9 cellular contexts compared by ENCODE assay signal in genomic region chr3:127738192-127738840, GRCh38.
DNase-seq lines count a peak whose midpoint lies in the region; ATAC-seq, FAIRE-seq and TF ChIP-seq lines count a peak whose summit lies in the region.
"Had no signal": no experiment of that assay in that cellular context is flagged by ENCODE, and none has a peak within 500 bp of the region (broad histone marks: within the 10 kb centered on the region; RNA-seq: fewer than 3 reads in every experiment).

No MANE protein-coding gene starts in this region.

- H3K9me3 Mint-ChIP-seq in chondrocyte (ENCODE audit: low read depth) (no peaks in the 10 kb centered on the region), WTC11 (no peaks in the 10 kb centered on the region)

- H3K79me2 ChIP-seq in SK-N-SH (ENCODE audit: insufficient read depth) (no peaks in the 10 kb centered on the region), GM12878 (ENCODE audit: control insufficient read depth, insufficient read depth, low read length) (peaks cover 31% of the 10 kb centered on the region)

- H3K9ac ChIP-seq in SK-N-SH (no peak overlapping the region; the same call in 1 of the 2 replicates), GM12878 (ENCODE audit: control insufficient read depth, insufficient read depth, low read length) (no peak overlapping the region), kidney (ENCODE audit: low read length in 2 of 2) (peak overlapping the region; percentile 25 to 55)

- SMC1A ChIA-PET in GM12878 (lab: Charles Lee; ENCODE audit: uncharacterized antibody, unreplicated experiment): no interaction called here

- no peak for TF ChIP-seq RAD21 in SK-N-SH (IDR thresholded peaks at IDR 0.05; ENCODE audit: low read length)
- no peak for TF ChIP-seq RAD21 in GM12878 (IDR thresholded peaks at IDR 0.05; ENCODE audit: insufficient read depth, low read depth, low read length)

- TF ChIP-seq CTCF in SK-N-SH (IDR thresholded peaks at IDR 0.05) (no peak), GM12878 (IDR thresholded peaks at IDR 0.05 in 2 of 3, conservative IDR thresholded peaks at IDR 0.05 in 1 of 3; ENCODE audit: control insufficient read depth in 2 of 3, extremely low read depth in 1 of 3, insufficient read depth in 1 of 3, low read depth in 3 of 3, low read length in 3 of 3) (no peak), kidney (IDR thresholded peaks at IDR 0.05; ENCODE audit: borderline replicate concordance, extremely low read depth, insufficient read depth) (no peak), transverse colon (IDR thresholded peaks at IDR 0.05) (no peak), chondrocyte (IDR thresholded peaks at IDR 0.05) (no peak), WTC11 (IDR thresholded peaks at IDR 0.05) (no peak)

- BruUV-seq in GM12878 (replicated peaks; lab: Mats Ljungman, UMichigan): no TSS peak

- ATAC-seq in SK-N-SH treated with all-trans-retinoic acid at 6 μM for 48 hours: no peak
- ATAC-seq in GM12878: no peak
- no peak for ATAC-seq in WTC11

- H3K27me3 ChIP-seq in SK-N-SH (ENCODE audit: insufficient read depth): no peaks in the 10 kb centered on the region
- H3K27me3 ChIP-seq in GM12878 (replicated peaks in 1 of 2; ENCODE audit: control insufficient read depth in 2 of 2, insufficient read depth in 2 of 2, low read length in 1 of 2): no peaks in the 10 kb centered on the region
- H3K27me3 ChIP-seq in transverse colon: no peaks in the 10 kb centered on the region

- H3K36me3 ChIP-seq in SK-N-SH (replicated peaks in 1 of 2; ENCODE audit: control insufficient read depth in 1 of 2, insufficient read depth in 2 of 2, low read length in 1 of 2): no peaks in the 10 kb centered on the region
- peaks cover 4 to 7% of the 10 kb centered on the region in 2 experiments; a peak in 3 of 4 replicates for H3K36me3 ChIP-seq in GM12878 (ENCODE audit: control insufficient read depth in 2 of 2, insufficient read depth in 2 of 2, low read length in 1 of 2)
- H3K36me3 ChIP-seq in kidney (ENCODE audit: control insufficient read depth in 1 of 2, insufficient read depth in 2 of 2, low read length in 2 of 2): no peaks in the 10 kb centered on the region
- no peaks in the 10 kb centered on the region for H3K36me3 ChIP-seq in transverse colon

- H3K9me3 ChIP-seq in SK-N-SH (no peaks in the 10 kb centered on the region), GM12878 (replicated peaks; ENCODE audit: control insufficient read depth, insufficient read depth, low read length) (no peaks in the 10 kb centered on the region), kidney (ENCODE audit: control insufficient read depth in 1 of 2, low read length in 2 of 2) (no peaks in the 10 kb centered on the region), transverse colon (no peaks in the 10 kb centered on the region)

- peaks cover 22% of the 10 kb centered on the region for H3F3A ChIP-seq in SK-N-SH (replicated peaks; ENCODE audit: insufficient read depth)

- POLR2A ChIA-PET in SK-N-SH (lab: Yijun Ruan, JAX) (interaction anchor here (0.7 kb wide), 1 partner anchor 43 kb away, joined by 3 read pairs; no protein-coding TSS in a partner anchor), GM12878 (lab: Charles Lee) (interaction anchor here (0.8 to 1.0 kb wide), 2 partner anchors 13 to 15 kb away, joined by 3 read pairs; no protein-coding TSS in a partner anchor), WTC11 (lab: Charles Lee) (interaction anchor here (0.7 kb wide), 1 partner anchor 44 kb away, joined by 4 read pairs; no protein-coding TSS in a partner anchor)

- RAD21 ChIA-PET in GM12878 (lab: Charles Lee; ENCODE audit: unreplicated experiment): interaction anchor here (0.8 to 1.0 kb wide), 2 partner anchors 11 to 13 kb away, joined by 3 to 5 read pairs; no protein-coding TSS in a partner anchor

- in situ Hi-C loops in GM12878 (cut with MboI): no loop called here
- in situ Hi-C loops in transverse colon (cut with MboI; ENCODE audit: low pct_ligation_motif_present in 1 of 4, low pct_unique_long_range_greater_than_20kb in 1 of 4, low sequenced_read_pairs in 3 of 4): no loop called here

- peaks cover 1% of the 10 kb centered on the region for H3K36me3 Mint-ChIP-seq in chondrocyte (ENCODE audit: low read depth)
- H3K36me3 Mint-ChIP-seq in WTC11: no peaks in the 10 kb centered on the region

- no peaks in the 10 kb centered on the region for H3K9me2 ChIP-seq in SK-N-SH

- CTCF ChIA-PET in SK-N-SH (lab: Yijun Ruan, JAX) (interaction anchor here (0.9 to 1.3 kb wide), 6 partner anchors 11 to 94 kb away, joined by 3 read pairs; no protein-coding TSS in a partner anchor), GM12878 (lab: Yijun Ruan, JAX) (interaction anchor here (0.8 to 1.9 kb wide), 3 partner anchors 9 to 41 kb away, joined by 3 to 6 read pairs (median 5); no protein-coding TSS in a partner anchor), WTC11 (lab: Charles Lee) (interaction anchor here (0.7 kb wide), 1 partner anchor 422 kb away, joined by 3 read pairs; no protein-coding TSS in a partner anchor)

- no peak overlapping the region for H3K4me3 Mint-ChIP-seq in chondrocyte (ENCODE audit: unreplicated experiment)
- H3K4me3 Mint-ChIP-seq in WTC11: no peak overlapping the region

- no peak overlapping the region for H3K4me3 ChIP-seq in SK-N-SH (ENCODE audit: low read depth in 2 of 2, low read length in 1 of 2)
- H3K4me3 ChIP-seq in GM12878: no peak overlapping the region
- H3K4me3 ChIP-seq in kidney (ENCODE audit: low read length in 2 of 2): no peak overlapping the region
- H3K4me3 ChIP-seq in transverse colon: no peak overlapping the region

- H3K4me1 Mint-ChIP-seq in chondrocyte (ENCODE audit: low read depth) (peaks cover 67% of the 10 kb centered on the region), WTC11 (peaks cover 18% of the 10 kb centered on the region)

- DNase-seq in SK-N-SH (no peak), GM12878 (ENCODE audit: low read depth, low spot score) (no peak), kidney (peak; percentile 84), transverse colon (peak; percentile 56), NCI-H510A treated with DMSO at 0.1 percent for 48 hours (lab: John Stamatoyannopoulos, UW) (no peak), chondrocyte (ENCODE audit: low spot score) (no peak), WTC11 (ENCODE audit: low spot score) (no peak)
- DNase-seq: AML-193 had no signal

- no peaks in the 10 kb centered on the region for H3K27me3 Mint-ChIP-seq in chondrocyte (ENCODE audit: low read depth)
- peaks cover 8% of the 10 kb centered on the region for H3K27me3 Mint-ChIP-seq in WTC11 (ENCODE audit: low read depth)

- H2AFZ ChIP-seq in SK-N-SH (ENCODE audit: low read depth) (peak overlapping the region; percentile 50; the same call in 1 of the 2 replicates), GM12878 (ENCODE audit: control insufficient read depth, low read depth, low read length) (peak overlapping the region; percentile 19)

- H3K27ac Mint-ChIP-seq in chondrocyte (ENCODE audit: unreplicated experiment): no peak overlapping the region
- H3K27ac Mint-ChIP-seq in WTC11: no peak overlapping the region

- intact Hi-C loops in GM12878 (cut with micrococcal nuclease; ENCODE audit: unreplicated experiment) (loop anchor here (5.0 to 10.0 kb wide), 2 partner anchors 84 to 316 kb away; partner anchors contain the start of genes MGLL and SEC61A1), kidney (cut with DNase I) (no loop called here), transverse colon (cut with DNase I; ENCODE audit: low total_unique reads) (no loop called here)

- TF ChIP-seq POLR2A in GM12878 (IDR thresholded peaks at IDR 0.05; ENCODE audit: low read depth, low read length) (no peak), transverse colon (IDR thresholded peaks at IDR 0.05) (peak; percentile 12)

- TF ChIP-seq EP300 in SK-N-SH (IDR thresholded peaks at IDR 0.05; ENCODE audit: borderline replicate concordance in 1 of 2, low read depth in 1 of 2, low read length in 1 of 2) (no peak), GM12878 (IDR thresholded peaks at IDR 0.05; ENCODE audit: borderline replicate concordance in 1 of 2, control insufficient read depth in 1 of 2, low read depth in 2 of 2, low read length in 2 of 2) (no peak), transverse colon (IDR thresholded peaks at IDR 0.05; ENCODE audit: low read depth) (no peak)

- H3K4me2 ChIP-seq in SK-N-SH (0 out of 2 replicates have a peak overlapping the region, but pooled peaks have one; percentile 23), GM12878 (ENCODE audit: control insufficient read depth, insufficient read depth) (no peak overlapping the region)

- WGBS in SK-N-SH (ENCODE audit: low lambda C conversion rate): 87% methylated on average over 7 of the region's 8 CpGs
- 99% methylated on average over 8 of the region's 8 CpGs for WGBS in GM12878 (ENCODE audit: insufficient coverage, insufficient replicate concordance, low lambda C conversion rate, missing lambda C conversion rate)
- 63% methylated on average over 8 of the region's 8 CpGs; no CpG with 5 or more reads in 1 of the 2 donors for WGBS in transverse colon (ENCODE audit: low coverage in 1 of 2), 2 donors

- FAIRE-seq in GM12878 (lab: Jason Lieb, UNC) (no peak), kidney (lab: Jason Lieb, UNC) (no peak)

- H4K20me1 ChIP-seq in SK-N-SH (ENCODE audit: insufficient read depth) (no peaks in the 10 kb centered on the region), GM12878 (ENCODE audit: control insufficient read depth, insufficient read depth) (no peaks in the 10 kb centered on the region)

- H3K4me1 ChIP-seq in SK-N-SH (ENCODE audit: control insufficient read depth in 1 of 2, insufficient read depth in 2 of 2, low read depth in 1 of 2, low read length in 1 of 2): peaks cover 23 to 35% of the 10 kb centered on the region in 2 experiments
- H3K4me1 ChIP-seq in GM12878 (ENCODE audit: control insufficient read depth, insufficient read depth, low read length): peaks cover 31% of the 10 kb centered on the region
- peaks cover 39 to 49% of the 10 kb centered on the region in 2 donors for H3K4me1 ChIP-seq in kidney (ENCODE audit: control insufficient read depth in 1 of 2, insufficient read depth in 1 of 2, low read depth in 1 of 2, low read length in 2 of 2)
- peaks cover 27 to 65% (median 46%) of the 10 kb centered on the region in 4 donors for H3K4me1 ChIP-seq in transverse colon

- no peak overlapping the region; a peak in 1 of 4 replicates for H3K27ac ChIP-seq in SK-N-SH (ENCODE audit: low read depth in 2 of 2, low read length in 1 of 2)
- H3K27ac ChIP-seq in GM12878 (ENCODE audit: control insufficient read depth, insufficient read depth): peak overlapping the region; percentile 53
- peak overlapping the region; percentile 85 to 90 for H3K27ac ChIP-seq in kidney (ENCODE audit: low read depth in 2 of 2, low read length in 2 of 2)
- H3K27ac ChIP-seq in transverse colon: peak overlapping the region; percentile 76 to 84 (median 77)

TF ChIP-seq in SK-N-SH treated with all-trans-retinoic acid at 6 μM for 48 hours, 23 proteins besides CTCF, POLR2A, EP300 and RAD21 (continues in another document):
- TF ChIP-seq OSR1 (CRISPR knock-in tag; IDR thresholded peaks at IDR 0.05) (no peak), ZFP30 (CRISPR knock-in tag; IDR thresholded peaks at IDR 0.05) (no peak), ZNF8 (CRISPR knock-in tag; IDR thresholded peaks at IDR 0.05) (no peak)

Comparison
In these comparisons a context has a peak if more than half of its experiments do, and no peak if none do; other contexts are left out.
1. DNase-seq: peak in kidney (single experiment) and transverse colon (single experiment); none in SK-N-SH (single experiment), GM12878 (single experiment), NCI-H510A treated with DMSO at 0.1 percent for 48 hours (single experiment), chondrocyte (single experiment) and WTC11 (single experiment).
2. H3K27ac ChIP-seq: peak in GM12878 (single experiment), kidney (2 of 2) and transverse colon (4 of 4); none in SK-N-SH (0 of 2).
3. H3K9ac ChIP-seq: peak in kidney (2 of 2); none in SK-N-SH (single experiment) and GM12878 (single experiment).